Comparison of ENCODE assay signal across 28 cellular contexts in genomic region chr1:42748461-42749410, GRCh38. TPM values are rescaled to one million over a fixed set of nuclear protein-coding genes. Genes with fewer than 3 reads are reported as not detected.
DNase-seq lines count a peak whose midpoint lies in the region; ATAC-seq and TF ChIP-seq lines count a peak whose summit lies in the region.
"Had no signal": no experiment of that assay in that cellular context is flagged by ENCODE, and none has a peak within 500 bp of the region (broad histone marks: within the 10 kb centered on the region; RNA-seq: fewer than 3 reads in every experiment).

No MANE protein-coding gene starts in this region.

- no peak overlapping the region for H3K4me3 ChIP-seq in adrenal gland
- H3K4me3 ChIP-seq in osteoblast (ENCODE audit: insufficient read depth, low read length): no peak overlapping the region
- H3K4me3 ChIP-seq: BLaER1 treated with 17β-estradiol and CSF1 and Interleukin-3, amounts not matched to agents 10 nM and 100 nM; cardiac muscle cell; esophagus squamous epithelium; GM23248; psoas muscle; SJSA1 had no signal

- H3K4me1 ChIP-seq in adrenal gland (replicated peaks in 1 of 2): peaks cover 9 to 22% of the 10 kb centered on the region in 2 donors
- H3K4me1 ChIP-seq in osteoblast (ENCODE audit: insufficient read depth, low read length): peaks cover 10% of the 10 kb centered on the region
- H3K4me1 ChIP-seq: psoas muscle had no signal

- H3K27ac ChIP-seq in adrenal gland (peak overlapping the region in 2 of 5 donors; percentile 57 to 80), osteoblast (ENCODE audit: low read depth, low read length) (no peak overlapping the region)
- H3K27ac ChIP-seq: esophagus squamous epithelium, GM23248, psoas muscle, SJSA1 had no signal

- no peak overlapping the region for H3K4me3 Mint-ChIP-seq in stimulated activated naive CD8-positive, alpha-beta T cell treated with anti-CD3 and anti-CD28 coated beads, Interleukin-15, amount 100 ng/mL, for 72 hours
- H3K4me3 Mint-ChIP-seq: activated CD4-positive, alpha-beta T cell treated with anti-CD3 and anti-CD28 coated beads, Interleukin-2, amount 10 ng/mL, durations not matched to agents 7 days and 5 days; activated naive CD4-positive, alpha-beta T cell treated with anti-CD3 and anti-CD28 coated beads, Interleukin-2, amount 50 U/mL, for 24 hours; activated T-helper 1 cell treated with anti-CD3 and anti-CD28 coated beads, Interleukin-12 subunit alpha, Interleukin-12 subunit beta, Interleukin-2, Interleukin-4 antibody, amounts not matched to agents 30 ng/mL and 10 ng/mL and 1 ng/mL, durations not matched to agents 14 hours and 24 hours and 36 hours; endodermal cell had no signal

- 38 to 63% (median 52%) methylated on average over 14 of the region's 14 CpGs for WGBS in adrenal gland, 4 donors

- no peaks in the 10 kb centered on the region for H3K79me2 ChIP-seq in osteoblast (ENCODE audit: insufficient read depth, low read length)

- H3K36me3 ChIP-seq in adrenal gland (replicated peaks in 1 of 2): peaks cover 0 to 36% of the 10 kb centered on the region in 2 donors
- H3K36me3 ChIP-seq in osteoblast (ENCODE audit: insufficient read depth, low read length): peaks cover 62% of the 10 kb centered on the region

- TF ChIP-seq CTCF in adrenal gland (IDR thresholded peaks at IDR 0.05): no peak
- no peak for TF ChIP-seq CTCF in osteoblast (IDR thresholded peaks at IDR 0.05; ENCODE audit: extremely low read depth, low read depth, low read length)

- TF ChIP-seq POLR2A in adrenal gland (IDR thresholded peaks at IDR 0.05): no peak

- peaks cover 5% of the 10 kb centered on the region for H3K4me1 Mint-ChIP-seq in stimulated activated naive CD8-positive, alpha-beta T cell treated with anti-CD3 and anti-CD28 coated beads, Interleukin-15, amount 100 ng/mL, for 72 hours
- H3K4me1 Mint-ChIP-seq: activated CD4-positive, alpha-beta T cell treated with anti-CD3 and anti-CD28 coated beads, Interleukin-2, amount 10 ng/mL, durations not matched to agents 7 days and 5 days; activated naive CD4-positive, alpha-beta T cell treated with anti-CD3 and anti-CD28 coated beads, Interleukin-2, amount 50 U/mL, for 24 hours had no signal

- H3K27me3 ChIP-seq in adrenal gland (no peaks in the 10 kb centered on the region), osteoblast (ENCODE audit: insufficient read depth, low read length) (no peaks in the 10 kb centered on the region)
- H3K27me3 ChIP-seq: BLaER1 treated with 17β-estradiol and CSF1 and Interleukin-3, amounts not matched to agents 10 nM and 100 nM; cardiac muscle cell; esophagus squamous epithelium; SJSA1 had no signal

- no peak overlapping the region for H2AFZ ChIP-seq in osteoblast (ENCODE audit: low read length)
- H2AFZ ChIP-seq: GM23248 had no signal

- intact Hi-C loops in adrenal gland (cut with DNase I): loop anchor here (5.0 to 10.0 kb wide), 2 partner anchors 171 to 174 kb away; no protein-coding TSS in a partner anchor

- H3K9me3 ChIP-seq in adrenal gland (replicated peaks in 1 of 3) (no peaks in the 10 kb centered on the region), osteoblast (ENCODE audit: low read depth, low read length) (no peaks in the 10 kb centered on the region)
- H3K9me3 ChIP-seq: esophagus squamous epithelium, psoas muscle, SJSA1 had no signal

- H3K4me2 ChIP-seq in osteoblast (ENCODE audit: insufficient read depth, low read length): no peak overlapping the region

- peaks cover 24% of the 10 kb centered on the region for H4K20me1 ChIP-seq in osteoblast (ENCODE audit: insufficient read depth, low read length)

- no peaks in the 10 kb centered on the region for H3K27me3 Mint-ChIP-seq in stimulated activated naive CD8-positive, alpha-beta T cell treated with anti-CD3 and anti-CD28 coated beads, Interleukin-15, amount 100 ng/mL, for 72 hours
- H3K27me3 Mint-ChIP-seq: activated CD4-positive, alpha-beta T cell treated with anti-CD3 and anti-CD28 coated beads, Interleukin-2, amount 10 ng/mL, durations not matched to agents 7 days and 5 days; activated naive CD4-positive, alpha-beta T cell treated with anti-CD3 and anti-CD28 coated beads, Interleukin-2, amount 50 U/mL, for 24 hours had no signal

- H3K9me3 Mint-ChIP-seq in stimulated activated naive CD8-positive, alpha-beta T cell treated with anti-CD3 and anti-CD28 coated beads, Interleukin-15, amount 100 ng/mL, for 72 hours: peaks cover 0 to 5% of the 10 kb centered on the region in 2 donors
- H3K9me3 Mint-ChIP-seq: activated CD4-positive, alpha-beta T cell treated with anti-CD3 and anti-CD28 coated beads, Interleukin-2, amount 10 ng/mL, durations not matched to agents 7 days and 5 days; activated naive CD4-positive, alpha-beta T cell treated with anti-CD3 and anti-CD28 coated beads, Interleukin-2, amount 50 U/mL, for 24 hours; activated T-helper 1 cell treated with anti-CD3 and anti-CD28 coated beads, Interleukin-12 subunit alpha, Interleukin-12 subunit beta, Interleukin-2, Interleukin-4 antibody, amounts not matched to agents 30 ng/mL and 10 ng/mL and 1 ng/mL, durations not matched to agents 14 hours and 24 hours and 36 hours had no signal

- peak overlapping the region; percentile 6 to 20 for H3K27ac Mint-ChIP-seq in stimulated activated naive CD8-positive, alpha-beta T cell treated with anti-CD3 and anti-CD28 coated beads, Interleukin-15, amount 100 ng/mL, for 72 hours
- H3K27ac Mint-ChIP-seq: activated naive CD4-positive, alpha-beta T cell treated with anti-CD3 and anti-CD28 coated beads, Interleukin-2, amount 50 U/mL, for 24 hours; activated T-helper 1 cell treated with anti-CD3 and anti-CD28 coated beads, Interleukin-12 subunit alpha, Interleukin-12 subunit beta, Interleukin-2, Interleukin-4 antibody, amounts not matched to agents 30 ng/mL and 10 ng/mL and 1 ng/mL, durations not matched to agents 14 hours and 24 hours and 36 hours had no signal

- no peak for ATAC-seq in stimulated activated naive CD8-positive, alpha-beta T cell treated with anti-CD3 and anti-CD28 coated beads, Interleukin-15, amount 100 ng/mL, for 72 hours
- no peak for ATAC-seq in stimulated activated naive CD8-positive, alpha-beta T cell treated with anti-CD3 and anti-CD28 coated beads, Interleukin-15, Interleukin-2, amounts not matched to agents 100 U/mL and 50 U/mL, for 24 hours
- no peak for ATAC-seq in GM18858 (IDR thresholded peaks at IDR 0.05; ENCODE audit: unreplicated experiment)
- ATAC-seq in GM21360 (IDR thresholded peaks at IDR 0.05; ENCODE audit: unreplicated experiment): no peak
- ATAC-seq: left colon, psoas muscle had no signal

- no peak for DNase-seq in stimulated activated naive CD8-positive, alpha-beta T cell treated with anti-CD3 and anti-CD28 coated beads, Interleukin-15, amount 100 ng/mL, for 72 hours
- DNase-seq in stimulated activated naive CD8-positive, alpha-beta T cell treated with anti-CD3 and anti-CD28 coated beads, Interleukin-15, Interleukin-2, amounts not matched to agents 100 U/mL and 50 U/mL, for 24 hours: no peak
- DNase-seq in adrenal gland (peak in 4 of 7 donors; percentile 17 to 61 (median 32)), osteoblast (ENCODE audit: insufficient read length, low spot score, missing footprints) (peak; percentile 72), middle frontal gyrus (ENCODE audit: extremely low spot score, low spot score) (no peak), globus pallidus (ENCODE audit: low spot score) (no peak)
- DNase-seq: activated CD4-positive, alpha-beta T cell treated with anti-CD3 and anti-CD28 coated beads, Interleukin-2, amount 10 ng/mL, durations not matched to agents 7 days and 5 days; aorta; endodermal cell; esophagus squamous epithelium; foreskin melanocyte; GM23248; Karpas-422; left colon; mesenchymal stem cell; NCI-H1436 treated with DMSO at 0.1 percent for 48 hours; NCI-H748 treated with DMSO at 0.1 percent for 48 hours had no signal

RNA-seq across cellular contexts. Expression of gene CLDN19, which starts 8.7 kb away (rescaled TPM):
- total RNA-seq in adrenal gland: under 1 TPM in 1 of 8 donors, not detected in 7; 0.91 TPM
- polyA plus RNA-seq in adrenal gland: under 1 TPM in 1 of 3 donors, not detected in 2; 0.20 TPM
- not detected in 2 replicates for total RNA-seq in osteoblast
- total RNA-seq: activated CD4-positive, alpha-beta T cell treated with anti-CD3 and anti-CD28 coated beads, Interleukin-2, amount 10 ng/mL, durations not matched to agents 7 days and 5 days; activated T-helper 1 cell treated with anti-CD3 and anti-CD28 coated beads, Interleukin-12 subunit alpha, Interleukin-12 subunit beta, Interleukin-2, Interleukin-4 antibody, amounts not matched to agents 30 ng/mL and 10 ng/mL and 1 ng/mL, durations not matched to agents 14 hours and 24 hours and 36 hours; GM23248; left colon; myocyte; psoas muscle; SJSA1; ureter had no signal
- polyA plus RNA-seq: AG04450, aorta, GM23248 had no signal

RNA-seq across cellular contexts. Expression of gene P3H1, which starts 18.1 kb away (rescaled TPM):
- total RNA-seq in adrenal gland: 10 to 100 TPM; 30.3 to 67.5 (median 39.9) TPM
- 100 to 1,000 TPM in 1 of 3 donors, 10 to 100 TPM in 2; 23.7 to 178 (median 81.0) TPM for polyA plus RNA-seq in adrenal gland
- total RNA-seq in osteoblast: 209 and 213 TPM in 2 replicates

RNA-seq across cellular contexts. Expression of gene C1orf50, which starts 18.3 kb away (rescaled TPM):
- total RNA-seq in adrenal gland (10 to 100 TPM in 1 of 8 donors, 1 to 10 TPM in 7; 2.2 to 10.1 (median 6.9) TPM), osteoblast (4.7 and 5.9 TPM in 2 replicates)
- 10 to 100 TPM in 1 of 3 donors, 1 to 10 TPM in 2; 3.6 to 13.5 (median 6.9) TPM for polyA plus RNA-seq in adrenal gland

RNA-seq across cellular contexts. Expression of gene TMEM269, which starts 36.1 kb away (rescaled TPM):
- total RNA-seq in adrenal gland: under 1 TPM in 1 of 8 donors, not detected in 7; 0.07 TPM
- polyA plus RNA-seq in adrenal gland: under 1 TPM in 2 of 3 donors, not detected in 1; 0.03 to 0.09 TPM
- total RNA-seq in osteoblast: under 0.01 TPM in 2 replicates
- total RNA-seq: esophagus squamous epithelium, GM23248, SJSA1 had no signal
- polyA plus RNA-seq: aorta, GM23248 had no signal

Comparison
In these comparisons a context has a peak if more than half of its experiments do, and no peak if none do; other contexts are left out.
1. DNase-seq: peak in adrenal gland (4 of 7) and osteoblast (single experiment); none in stimulated activated naive CD8-positive, alpha-beta T cell treated with anti-CD3 and anti-CD28 coated beads, Interleukin-15, amount 100 ng/mL, for 72 hours (0 of 2), stimulated activated naive CD8-positive, alpha-beta T cell treated with anti-CD3 and anti-CD28 coated beads, Interleukin-15, Interleukin-2, amounts not matched to agents 100 U/mL and 50 U/mL, for 24 hours (single experiment), middle frontal gyrus (single experiment) and globus pallidus (single experiment).